In genomic region chr20:949717-950116, GRCh38 we compare ENCODE assay signal across 31 cellular contexts. TPM values are rescaled to one million over a fixed set of nuclear protein-coding genes. Genes with fewer than 3 reads are reported as not detected.
"Had no signal": no experiment of that assay in that cellular context is flagged by ENCODE, and none has a peak within 500 bp of the region (broad histone marks: within the 10 kb centered on the region; RNA-seq: fewer than 3 reads in every experiment).

No MANE protein-coding gene starts in this region.

- H3K4me3 ChIP-seq: adrenal gland, body of pancreas, cardiac muscle cell, esophagus muscularis mucosa, gastrocnemius medialis, heart left ventricle had no signal

- DNase-seq: activated CD4-positive, alpha-beta memory T cell treated with anti-CD3 and anti-CD28 coated beads, Interleukin-2, amount 10 ng/mL, durations not matched to agents 7 days and 5 days; activated CD4-positive, alpha-beta T cell treated with anti-CD3 and anti-CD28 coated beads for 1 hour; activated CD4-positive, alpha-beta T cell treated with anti-CD3 and anti-CD28 coated beads for 4 hours; activated CD4-positive, alpha-beta T cell treated with anti-CD3 and anti-CD28 coated beads, Interleukin-2, amount 10 ng/mL, durations not matched to agents 7 days and 5 days; activated CD4-positive, alpha-beta T cell treated with anti-CD3 and anti-CD28 coated beads, Interleukin-2, amount 50 U/mL, for 4 hours; activated CD4-positive, CD25-positive, alpha-beta regulatory T cell; activated effector memory CD4-positive, alpha-beta T cell treated with anti-CD3 and anti-CD28 coated beads, Interleukin-2, amount 50 U/mL, for 16 hours; activated naive CD4-positive, alpha-beta T cell treated with anti-CD3 and anti-CD28 coated beads for 36 hours; activated naive CD8-positive, alpha-beta T cell treated with anti-CD3 and anti-CD28 coated beads for 36 hours; activated naive CD8-positive, alpha-beta T cell treated with anti-CD3 and anti-CD28 coated beads, Interleukin-2, amount 50 U/mL, for 24 hours; activated T-cell treated with anti-CD3 and anti-CD28 coated beads, Interleukin-2, amount 50 U/mL, for 1 hour; activated T-cell treated with anti-CD3 and anti-CD28 coated beads, Interleukin-2, amount 50 U/mL, for 48 hours; adrenal gland; amygdala; aorta; body of pancreas; cortex of kidney; dermis blood vessel endothelial cell; effector CD4-positive, alpha-beta T cell; effector memory CD8-positive, alpha-beta T cell; erythroblast; foreskin keratinocyte; gastrocnemius medialis; glutamatergic neuron; heart left ventricle; T-helper 2 cell had no signal

- H3K9me3 ChIP-seq: adrenal gland, body of pancreas, esophagus muscularis mucosa, gastrocnemius medialis, heart left ventricle had no signal

- H3K27me3 ChIP-seq: cardiac muscle cell had no signal

- ATAC-seq: activated naive CD8-positive, alpha-beta T cell treated with anti-CD3 and anti-CD28 coated beads, Interleukin-2, amount 50 U/mL, for 24 hours; body of pancreas; effector memory CD8-positive, alpha-beta T cell; foreskin keratinocyte; gastrocnemius medialis; heart left ventricle had no signal

- H3K4me1 ChIP-seq: adrenal gland, body of pancreas, esophagus muscularis mucosa, foreskin keratinocyte, gastrocnemius medialis, heart left ventricle had no signal

- H3K36me3 ChIP-seq: adrenal gland, cardiac muscle cell, esophagus muscularis mucosa, gastrocnemius medialis, heart left ventricle had no signal

- H3K27ac ChIP-seq: adrenal gland, body of pancreas, cardiac muscle cell, esophagus muscularis mucosa, foreskin keratinocyte, gastrocnemius medialis, heart left ventricle had no signal

RNA-seq across cellular contexts. Expression of gene ANGPT4, which starts 33.6 kb away (rescaled TPM):
- total RNA-seq: activated CD4-positive, alpha-beta memory T cell treated with anti-CD3 and anti-CD28 coated beads, Interleukin-2, amount 10 ng/mL, durations not matched to agents 7 days and 5 days; activated CD4-positive, alpha-beta T cell treated with anti-CD3 and anti-CD28 coated beads, Interleukin-2, amount 10 ng/mL, durations not matched to agents 7 days and 5 days; activated naive CD4-positive, alpha-beta T cell treated with anti-CD3 and anti-CD28 coated beads for 36 hours; activated naive CD8-positive, alpha-beta T cell treated with anti-CD3 and anti-CD28 coated beads for 36 hours; activated T-helper 1 cell treated with anti-CD3 and anti-CD28 coated beads, Interleukin-12 subunit alpha, Interleukin-12 subunit beta, Interleukin-2, Interleukin-4 antibody, amounts not matched to agents 30 ng/mL and 10 ng/mL and 1 ng/mL, durations not matched to agents 14 hours and 24 hours and 36 hours; activated T-helper 2 cell treated with anti-CD3 and anti-CD28 coated beads, Interferon-gamma antibody, Interleukin-2, Interleukin-4, amounts not matched to agents 10 μg/mL and 5 μg/mL and 100 μg/mL, durations not matched to agents 14 hours and 24 hours and 36 hours; dermis blood vessel endothelial cell; foreskin keratinocyte; T-helper 1 cell treated with Interleukin-12 subunit alpha and Interleukin-12 subunit beta and Interleukin-4 antibody, amounts not matched to agents 30 ng/mL and 1 ng/mL, for 36 hours had no signal
- polyA plus RNA-seq: foreskin keratinocyte had no signal

RNA-seq across cellular contexts. Expression of gene RSPO4, which starts 52.4 kb away (rescaled TPM):
- total RNA-seq: activated CD4-positive, alpha-beta memory T cell treated with anti-CD3 and anti-CD28 coated beads, Interleukin-2, amount 10 ng/mL, durations not matched to agents 7 days and 5 days; activated naive CD4-positive, alpha-beta T cell treated with anti-CD3 and anti-CD28 coated beads for 36 hours; activated naive CD8-positive, alpha-beta T cell treated with anti-CD3 and anti-CD28 coated beads for 36 hours; activated T-helper 1 cell treated with anti-CD3 and anti-CD28 coated beads, Interleukin-12 subunit alpha, Interleukin-12 subunit beta, Interleukin-2, Interleukin-4 antibody, amounts not matched to agents 30 ng/mL and 10 ng/mL and 1 ng/mL, durations not matched to agents 14 hours and 24 hours and 36 hours; activated T-helper 2 cell treated with anti-CD3 and anti-CD28 coated beads, Interferon-gamma antibody, Interleukin-2, Interleukin-4, amounts not matched to agents 10 μg/mL and 5 μg/mL and 100 μg/mL, durations not matched to agents 14 hours and 24 hours and 36 hours; body of pancreas; dermis blood vessel endothelial cell; foreskin keratinocyte; gastrocnemius medialis; T-helper 1 cell treated with Interleukin-12 subunit alpha and Interleukin-12 subunit beta and Interleukin-4 antibody, amounts not matched to agents 30 ng/mL and 1 ng/mL, for 36 hours had no signal
- polyA plus RNA-seq: aorta had no signal
